In the genomic region with DNA sequence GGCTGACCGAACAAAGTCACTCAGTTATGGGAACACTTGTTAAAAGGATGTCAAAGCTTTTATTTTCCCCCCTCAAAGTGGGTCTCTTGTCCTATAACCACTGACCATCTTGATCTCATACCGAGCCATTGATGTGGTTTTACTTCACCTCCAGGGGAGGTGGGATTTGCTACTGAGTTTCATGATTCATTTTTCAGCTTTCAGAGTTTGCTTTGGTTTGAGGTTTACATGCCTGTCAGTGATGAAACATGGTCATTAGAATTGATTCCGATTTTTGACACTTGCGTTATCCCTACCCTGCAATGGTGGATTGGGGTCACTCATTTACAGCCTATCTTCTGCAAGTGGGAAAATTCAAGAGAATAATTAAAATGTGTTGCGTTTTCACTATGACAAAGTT, we compare ENCODE assay signal across 25 cellular contexts. TPM values are rescaled to one million over a fixed set of nuclear protein-coding genes. Genes with fewer than 3 reads are reported as not detected.
"Had no signal": no experiment of that assay in that cellular context is flagged by ENCODE, and none has a peak within 500 bp of the region (broad histone marks: within the 10 kb centered on the region; RNA-seq: fewer than 3 reads in every experiment).

No MANE protein-coding gene starts in this region.

- H3K36me3 Mint-ChIP-seq: activated CD8-positive, alpha-beta memory T cell treated with anti-CD3 and anti-CD28 coated beads, Interleukin-2, amount 10 ng/mL, durations not matched to agents 7 days and 5 days; activated naive CD4-positive, alpha-beta T cell treated with anti-CD3 and anti-CD28 coated beads, Interleukin-2, amount 10 ng/mL, durations not matched to agents 7 days and 5 days; activated naive CD8-positive, alpha-beta T cell treated with anti-CD3 and anti-CD28 coated beads for 36 hours had no signal

- H3K4me1 Mint-ChIP-seq: activated naive CD4-positive, alpha-beta T cell treated with anti-CD3 and anti-CD28 coated beads, Interleukin-2, amount 10 ng/mL, durations not matched to agents 7 days and 5 days had no signal

- H3K27ac ChIP-seq: breast epithelium, Peyer's patch, RWPE1, SJSA1 had no signal

- H3K9me3 ChIP-seq: Peyer's patch, SJSA1 had no signal

- H3K4me3 Mint-ChIP-seq: activated CD8-positive, alpha-beta memory T cell treated with anti-CD3 and anti-CD28 coated beads, Interleukin-2, amount 10 ng/mL, durations not matched to agents 7 days and 5 days; activated naive CD4-positive, alpha-beta T cell treated with anti-CD3 and anti-CD28 coated beads, Interleukin-2, amount 10 ng/mL, durations not matched to agents 7 days and 5 days; activated naive CD8-positive, alpha-beta T cell treated with anti-CD3 and anti-CD28 coated beads for 36 hours; activated T-cell treated with anti-CD3 and anti-CD28 coated beads, Interleukin-2, amount 50 U/mL, for 4 hours; T-helper 1 cell treated with Interleukin-12 subunit alpha and Interleukin-12 subunit beta and Interleukin-4 antibody, amounts not matched to agents 30 μg/mL and 1 μg/mL, for 36 hours; WTC11 had no signal

- DNase-seq: activated CD4-positive, CD25-positive, alpha-beta regulatory T cell treated with anti-CD3 and anti-CD28 coated beads, Interleukin-2, amount 50 U/mL, for 72 hours; activated CD8-positive, alpha-beta memory T cell treated with anti-CD3 and anti-CD28 coated beads, Interleukin-2, amount 10 ng/mL, durations not matched to agents 7 days and 5 days; activated gamma-delta T cell treated with Interleukin-2 at 50 U/mL for 16 hours; activated naive CD4-positive, alpha-beta T cell treated with anti-CD3 and anti-CD28 coated beads, Interleukin-2, amount 10 ng/mL, durations not matched to agents 7 days and 5 days; activated naive CD8-positive, alpha-beta T cell treated with anti-CD3 and anti-CD28 coated beads for 36 hours; activated T-cell treated with anti-CD3 and anti-CD28 coated beads, Interleukin-2, amount 50 U/mL, for 4 hours; Karpas-422; MM.1S; NCI-H1105; NCI-H1436; NCI-H1694 treated with DMSO at 0.1 percent for 48 hours; NCI-H2029 treated with DMSO at 0.1 percent for 48 hours; NCI-H510A treated with DMSO at 0.1 percent for 48 hours; NCI-H69; Peyer's patch; Right ventricle myocardium superior; SW 1271; T-helper 9 cell had no signal

- H3K27me3 Mint-ChIP-seq: activated naive CD8-positive, alpha-beta T cell treated with anti-CD3 and anti-CD28 coated beads for 36 hours had no signal

- H3K4me3 ChIP-seq: breast epithelium, Peyer's patch, SJSA1 had no signal

- H3K4me1 ChIP-seq: breast epithelium, Peyer's patch, SJSA1 had no signal

- ATAC-seq: activated CD8-positive, alpha-beta memory T cell treated with anti-CD3 and anti-CD28 coated beads, Interleukin-2, amount 10 ng/mL, durations not matched to agents 7 days and 5 days; activated T-cell treated with anti-CD3 and anti-CD28 coated beads, Interleukin-2, amount 50 U/mL, for 4 hours; SK-N-SH treated with all-trans-retinoic acid at 6 μM for 48 hours; WTC11 had no signal

- H3K27ac Mint-ChIP-seq: activated CD8-positive, alpha-beta memory T cell treated with anti-CD3 and anti-CD28 coated beads, Interleukin-2, amount 10 ng/mL, durations not matched to agents 7 days and 5 days; activated naive CD4-positive, alpha-beta T cell treated with anti-CD3 and anti-CD28 coated beads, Interleukin-2, amount 10 ng/mL, durations not matched to agents 7 days and 5 days; activated naive CD8-positive, alpha-beta T cell treated with anti-CD3 and anti-CD28 coated beads for 36 hours; activated T-helper 2 cell treated with anti-CD3 and anti-CD28 coated beads, Interferon-gamma antibody, Interleukin-2, Interleukin-4, amounts not matched to agents 10 μg/mL and 5 μg/mL and 100 μg/mL, durations not matched to agents 14 hours and 24 hours and 36 hours; T-helper 1 cell treated with Interleukin-12 subunit alpha and Interleukin-12 subunit beta and Interleukin-4 antibody, amounts not matched to agents 30 μg/mL and 1 μg/mL, for 36 hours; WTC11 had no signal

- H3K36me3 ChIP-seq: breast epithelium, Peyer's patch, SJSA1 had no signal

- H3K9me3 Mint-ChIP-seq: activated naive CD4-positive, alpha-beta T cell treated with anti-CD3 and anti-CD28 coated beads, Interleukin-2, amount 10 ng/mL, durations not matched to agents 7 days and 5 days; activated T-cell treated with anti-CD3 and anti-CD28 coated beads, Interleukin-2, amount 50 U/mL, for 4 hours; activated T-helper 2 cell treated with anti-CD3 and anti-CD28 coated beads, Interferon-gamma antibody, Interleukin-2, Interleukin-4, amounts not matched to agents 10 μg/mL and 5 μg/mL and 100 μg/mL, durations not matched to agents 14 hours and 24 hours and 36 hours; T-helper 1 cell treated with Interleukin-12 subunit alpha and Interleukin-12 subunit beta and Interleukin-4 antibody, amounts not matched to agents 30 μg/mL and 1 μg/mL, for 36 hours had no signal

- H3K27me3 ChIP-seq: breast epithelium, Peyer's patch, SJSA1 had no signal

RNA-seq across cellular contexts. Expression of gene GADD45G, which starts 9.1 kb away (rescaled TPM):
- total RNA-seq: SJSA1 had no signal
